ENCODE assay signal across 8 cellular contexts in genomic region chr9:75186767-75187380, GRCh38.
A peak's percentile ranks its signal among the peaks of the same experiment; 100 is the strongest.
DNase-seq lines count a peak whose midpoint lies in the region; ATAC-seq and TF ChIP-seq lines count a peak whose summit lies in the region.

No MANE protein-coding gene starts in this region.

- H3K4me1 Mint-ChIP-seq in activated T-cell treated with anti-CD3 and anti-CD28 coated beads, Interleukin-2, amount 50 U/mL, for 24 hours (ENCODE audit: low read depth) = peaks cover 23% of the 10 kb centered on the region

- no peak overlapping the region for H3K4me3 ChIP-seq in vagina

- TF ChIP-seq POLR2A in vagina (IDR thresholded peaks at IDR 0.05) = no peak

- peak; percentile 56; the same call in 1 of the 3 replicates for ATAC-seq in SK-N-SH treated with all-trans-retinoic acid at 6 μM for 48 hours
- no peak for ATAC-seq in HG03045 (IDR thresholded peaks at IDR 0.05; ENCODE audit: unreplicated experiment)

- no peak overlapping the region for H3K27ac ChIP-seq in 22Rv1
- no peak overlapping the region for H3K27ac ChIP-seq in vagina

- peaks cover 3% of the 10 kb centered on the region for H3K36me3 Mint-ChIP-seq in activated T-cell treated with anti-CD3 and anti-CD28 coated beads, Interleukin-2, amount 50 U/mL, for 24 hours (ENCODE audit: low read depth)

- H3K4me1 ChIP-seq in vagina = no peaks in the 10 kb centered on the region

- H3K9me3 Mint-ChIP-seq in activated T-cell treated with anti-CD3 and anti-CD28 coated beads, Interleukin-2, amount 50 U/mL, for 24 hours = no peaks in the 10 kb centered on the region

- no peak overlapping the region for H3K4me3 Mint-ChIP-seq in activated T-cell treated with anti-CD3 and anti-CD28 coated beads, Interleukin-2, amount 50 U/mL, for 24 hours

- no peaks in the 10 kb centered on the region for H3K27me3 Mint-ChIP-seq in activated T-cell treated with anti-CD3 and anti-CD28 coated beads, Interleukin-2, amount 50 U/mL, for 24 hours

- no peaks in the 10 kb centered on the region for H3K27me3 ChIP-seq in vagina

- H3K36me3 ChIP-seq in vagina = no peaks in the 10 kb centered on the region

- peak; percentile 95 for TF ChIP-seq CTCF in 22Rv1 (IDR thresholded peaks at IDR 0.05)
- peak; percentile 75 for TF ChIP-seq CTCF in GM12872 (IDR thresholded peaks at IDR 0.05; ENCODE audit: insufficient read depth, low read depth, low read length)
- TF ChIP-seq CTCF in vagina (IDR thresholded peaks at IDR 0.05) = peak; percentile 43 to 76 (median 68)

- H3K27ac Mint-ChIP-seq in activated T-cell treated with anti-CD3 and anti-CD28 coated beads, Interleukin-2, amount 50 U/mL, for 24 hours = no peak overlapping the region

- DNase-seq in glomerular visceral epithelial cell (ENCODE audit: extremely low spot score) = peak; percentile 20
- DNase-seq in vagina (ENCODE audit: extremely low spot score in 2 of 2) = no peak
- DNase-seq in activated T-cell treated with anti-CD3 and anti-CD28 coated beads for 4 hours = no peak
- DNase-seq in activated T-cell treated with anti-CD3 and anti-CD28 coated beads, Interleukin-2, amount 50 U/mL, for 24 hours = no peak

- H3K9me3 ChIP-seq in vagina = no peaks in the 10 kb centered on the region

- intact Hi-C loops in vagina (cut with DNase I) = no loop called here

TF ChIP-seq in SK-N-SH treated with all-trans-retinoic acid at 6 μM for 48 hours, 23 proteins besides CTCF, POLR2A, EP300 and RAD21:
- no peak for TF ChIP-seq CSRNP3 (CRISPR knock-in tag; IDR thresholded peaks at IDR 0.05)
- TF ChIP-seq TOX (CRISPR knock-in tag; IDR thresholded peaks at IDR 0.05; ENCODE audit: borderline replicate concordance) = no peak
- TF ChIP-seq ARNTL (CRISPR knock-in tag; IDR thresholded peaks at IDR 0.05; ENCODE audit: borderline replicate concordance, low read depth) = no peak
- TF ChIP-seq ISL1 (CRISPR knock-in tag; IDR thresholded peaks at IDR 0.05) = no peak
- no peak for TF ChIP-seq BACH2 (CRISPR knock-in tag; IDR thresholded peaks at IDR 0.05; ENCODE audit: borderline replicate concordance)
- no peak for TF ChIP-seq GLIS3 (CRISPR knock-in tag; IDR thresholded peaks at IDR 0.05)
- no peak for TF ChIP-seq ZNF8 (CRISPR knock-in tag; IDR thresholded peaks at IDR 0.05)
- no peak for TF ChIP-seq SNAI2 (CRISPR knock-in tag; IDR thresholded peaks at IDR 0.05)
- TF ChIP-seq ZFP3 (CRISPR knock-in tag; IDR thresholded peaks at IDR 0.05) = no peak
- no peak for TF ChIP-seq PPARA (CRISPR knock-in tag; IDR thresholded peaks at IDR 0.05; ENCODE audit: borderline replicate concordance)
- no peak for TF ChIP-seq ZNF70 (CRISPR knock-in tag; IDR thresholded peaks at IDR 0.05)
- TF ChIP-seq CREB5 (CRISPR knock-in tag; IDR thresholded peaks at IDR 0.05; ENCODE audit: low read depth) = no peak
- no peak for TF ChIP-seq POU6F1 (CRISPR knock-in tag; IDR thresholded peaks at IDR 0.05; ENCODE audit: borderline replicate concordance, low read depth)
- TF ChIP-seq CSDC2 (CRISPR knock-in tag; IDR thresholded peaks at IDR 0.05) = no peak
- no peak for TF ChIP-seq ZNF565 (CRISPR knock-in tag; conservative IDR thresholded peaks at IDR 0.05; ENCODE audit: low read depth)
- no peak for TF ChIP-seq ZC3H10 (CRISPR knock-in tag; IDR thresholded peaks at IDR 0.05)
TF ChIP-seq in SK-N-SH treated with all-trans-retinoic acid at 6 μM for 48 hours: peak in this region for 0.
